In the genomic region with DNA sequence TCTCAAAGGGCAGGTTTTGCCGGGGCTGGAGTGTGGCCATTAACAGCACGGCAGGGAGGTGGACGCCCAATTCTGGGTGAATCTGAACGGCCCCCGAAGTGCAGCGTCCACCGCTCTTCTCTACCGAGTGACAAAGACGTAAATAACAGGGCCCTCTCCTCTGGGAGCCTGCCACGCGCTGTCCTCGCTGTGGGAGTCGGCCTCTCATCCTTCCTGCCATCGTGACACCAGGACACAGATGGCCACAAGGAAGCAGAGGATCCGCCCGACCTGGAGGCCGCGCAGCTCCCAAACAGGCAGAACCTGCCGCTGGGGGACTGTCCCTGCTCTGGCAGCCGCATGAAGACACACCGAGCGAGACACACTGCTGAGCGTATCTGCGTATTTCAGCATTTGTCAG, we compare ENCODE assay signal across 15 cellular contexts.
"Had no signal": no experiment of that assay in that cellular context is flagged by ENCODE, and none has a peak within 500 bp of the region (broad histone marks: within the 10 kb centered on the region; RNA-seq: fewer than 3 reads in every experiment).

No MANE protein-coding gene starts in this region.

- H3K9me3 Mint-ChIP-seq: activated T-cell treated with anti-CD3 and anti-CD28 coated beads, Interleukin-2, amount 50 U/mL, for 72 hours; nephron progenitor cell had no signal

- H3K4me1 Mint-ChIP-seq: nephron progenitor cell had no signal

- H3K36me3 ChIP-seq: uterus had no signal

- DNase-seq: activated CD4-positive, alpha-beta T cell treated with anti-CD3 and anti-CD28 coated beads for 1 hour; activated CD4-positive, alpha-beta T cell treated with anti-CD3 and anti-CD28 coated beads, Interleukin-2, amount 50 U/mL, for 48 hours; activated CD8-positive, alpha-beta memory T cell treated with anti-CD3 and anti-CD28 coated beads, Interleukin-2, amount 50 U/mL, for 4 hours; activated naive CD4-positive, alpha-beta T cell; activated T-cell treated with anti-CD3 and anti-CD28 coated beads, Interleukin-2, amount 50 U/mL, for 72 hours; central memory CD4-positive, alpha-beta T cell; cortex of kidney; effector memory CD4-positive, alpha-beta T cell; hypothalamus; mesenchymal stem cell; nephron progenitor cell; stimulated activated CD4-positive, alpha-beta T cell treated with anti-CD3 and anti-CD28 coated beads, Interleukin-4, amount 100 ng/mL, for 4 hours; thyroid gland; uterus had no signal

- H3K4me3 ChIP-seq: thyroid gland, uterus had no signal

- H3K27ac ChIP-seq: thyroid gland, uterus had no signal

- ATAC-seq: activated T-cell treated with anti-CD3 and anti-CD28 coated beads, Interleukin-2, amount 50 U/mL, for 72 hours; left colon had no signal

- H3K27ac Mint-ChIP-seq: activated T-cell treated with anti-CD3 and anti-CD28 coated beads, Interleukin-2, amount 50 U/mL, for 72 hours had no signal

- H3K27me3 ChIP-seq: thyroid gland, uterus had no signal

- H3K9me3 ChIP-seq: thyroid gland, uterus had no signal

- H3K4me1 ChIP-seq: thyroid gland, uterus had no signal

- H3K4me3 Mint-ChIP-seq: activated T-cell treated with anti-CD3 and anti-CD28 coated beads, Interleukin-2, amount 50 U/mL, for 72 hours; nephron progenitor cell had no signal
